In genomic region chr7:64035388-64035787, GRCh38 we compare ENCODE assay signal across 33 cellular contexts. TPM values are rescaled to one million over a fixed set of nuclear protein-coding genes. Genes with fewer than 3 reads are reported as not detected.
"Had no signal": no experiment of that assay in that cellular context is flagged by ENCODE, and none has a peak within 500 bp of the region (broad histone marks: within the 10 kb centered on the region; RNA-seq: fewer than 3 reads in every experiment).

No MANE protein-coding gene starts in this region.

- H3K36me3 ChIP-seq: stomach, suprapubic skin, thoracic aorta, thyroid gland, tibial artery, tibial nerve, transverse colon, upper lobe of left lung, upper lobe of right lung, uterus, vagina had no signal

- H3K4me3 ChIP-seq: stomach, suprapubic skin, thoracic aorta, thyroid gland, tibial artery, tibial nerve, transverse colon, upper lobe of left lung, upper lobe of right lung, uterus, vagina had no signal

- H3K36me3 Mint-ChIP-seq: stimulated activated effector memory CD8-positive, alpha-beta T cell treated with anti-CD3 and anti-CD28 coated beads, Interleukin-12 subunit alpha, Interleukin-12 subunit beta, amount 100 ng/mL, for 72 hours; stimulated activated memory B cell treated with anti-CD40 and anti-IgM and Interleukin-4, amounts not matched to agents 10 μg/mL and 1 μg/mL and 100 μg/mL, for 72 hours; type B pancreatic cell had no signal

- H3K4me1 Mint-ChIP-seq: stimulated activated effector memory CD8-positive, alpha-beta T cell treated with anti-CD3 and anti-CD28 coated beads, Interleukin-12 subunit alpha, Interleukin-12 subunit beta, amount 100 ng/mL, for 72 hours; stimulated activated memory B cell treated with anti-CD40 and anti-IgM and Interleukin-4, amounts not matched to agents 10 μg/mL and 1 μg/mL and 100 μg/mL, for 72 hours; stimulated activated naive CD8-positive, alpha-beta T cell treated with anti-CD3 and anti-CD28 coated beads, Interleukin-15, amount 100 ng/mL, for 72 hours had no signal

- DNase-seq: stimulated activated CD4-positive, alpha-beta T cell treated with anti-CD3 and anti-CD28 coated beads, Interleukin-2, amount 100 ng/mL, for 24 hours; stimulated activated CD4-positive, alpha-beta T cell treated with anti-CD3 and anti-CD28 coated beads, Interleukin-2, amount 100 ng/mL, for 48 hours; stimulated activated CD4-positive, alpha-beta T cell treated with anti-CD3 and anti-CD28 coated beads, Interleukin-4, amount 100 ng/mL, for 1 hour; stimulated activated CD4-positive, alpha-beta T cell treated with anti-CD3 and anti-CD28 coated beads, Interleukin-4, amount 100 ng/mL, for 24 hours; stimulated activated CD4-positive, alpha-beta T cell treated with anti-CD3 and anti-CD28 coated beads, Interleukin-4, amount 100 ng/mL, for 4 hours; stimulated activated CD8-positive, alpha-beta memory T cell treated with anti-CD3 and anti-CD28 coated beads, Interleukin-4, amount 100 ng/mL, for 48 hours; stimulated activated naive CD4-positive, alpha-beta T cell; stimulated activated naive CD4-positive, alpha-beta T cell treated with Interleukin-2 at 50 U/mL for 16 hours; stimulated activated naive CD8-positive, alpha-beta T cell treated with anti-CD3 and anti-CD28 coated beads, Interleukin-15, amount 100 ng/mL, for 72 hours; stimulated activated naive CD8-positive, alpha-beta T cell treated with anti-CD3 and anti-CD28 coated beads, Interleukin-15, Interleukin-2, amounts not matched to agents 100 U/mL and 50 U/mL, for 24 hours; stomach; substantia nigra; thyroid gland; tibial artery; transverse colon; trophoblast cell; upper lobe of left lung; upper lobe of right lung; uterus had no signal

- H3K4me1 ChIP-seq: stomach, suprapubic skin, thyroid gland, tibial artery, tibial nerve, transverse colon, upper lobe of left lung, upper lobe of right lung, uterus, vagina had no signal

- ATAC-seq: stimulated activated effector memory CD8-positive, alpha-beta T cell treated with anti-CD3 and anti-CD28 coated beads, Interleukin-12 subunit alpha, Interleukin-12 subunit beta, amount 100 ng/mL, for 72 hours; stimulated activated memory B cell treated with anti-CD40 and anti-IgM and Interleukin-4, amounts not matched to agents 10 μg/mL and 1 μg/mL and 100 μg/mL, for 72 hours; stimulated activated naive CD8-positive, alpha-beta T cell treated with anti-CD3 and anti-CD28 coated beads, Interleukin-15, amount 100 ng/mL, for 72 hours; stimulated activated naive CD8-positive, alpha-beta T cell treated with anti-CD3 and anti-CD28 coated beads, Interleukin-15, Interleukin-2, amounts not matched to agents 100 U/mL and 50 U/mL, for 24 hours; upper lobe of right lung had no signal

- H3K4me3 Mint-ChIP-seq: stimulated activated effector memory CD8-positive, alpha-beta T cell treated with anti-CD3 and anti-CD28 coated beads, Interleukin-12 subunit alpha, Interleukin-12 subunit beta, amount 100 ng/mL, for 72 hours; stimulated activated memory B cell treated with anti-CD40 and anti-IgM and Interleukin-4, amounts not matched to agents 10 μg/mL and 1 μg/mL and 100 μg/mL, for 72 hours; stimulated activated naive CD8-positive, alpha-beta T cell treated with anti-CD3 and anti-CD28 coated beads, Interleukin-15, amount 100 ng/mL, for 72 hours; stimulated activated naive CD8-positive, alpha-beta T cell treated with anti-CD3 and anti-CD28 coated beads, Interleukin-15, Interleukin-2, amounts not matched to agents 100 ng/mL and 50 ng/mL, for 24 hours; type B pancreatic cell had no signal

- H3K27me3 Mint-ChIP-seq: stimulated activated memory B cell treated with anti-CD40 and anti-IgM and Interleukin-4, amounts not matched to agents 10 μg/mL and 1 μg/mL and 100 μg/mL, for 72 hours; stimulated activated naive CD8-positive, alpha-beta T cell treated with anti-CD3 and anti-CD28 coated beads, Interleukin-15, Interleukin-2, amounts not matched to agents 100 ng/mL and 50 ng/mL, for 24 hours; type B pancreatic cell had no signal

- H3K27ac ChIP-seq: stomach, suprapubic skin, thoracic aorta, thyroid gland, tibial artery, tibial nerve, transverse colon, upper lobe of left lung, upper lobe of right lung, uterus, vagina had no signal

- H3K9me3 ChIP-seq: thyroid gland, uterus had no signal

- H3K27ac Mint-ChIP-seq: stimulated activated effector memory CD8-positive, alpha-beta T cell treated with anti-CD3 and anti-CD28 coated beads, Interleukin-12 subunit alpha, Interleukin-12 subunit beta, amount 100 ng/mL, for 72 hours; stimulated activated memory B cell treated with anti-CD40 and anti-IgM and Interleukin-4, amounts not matched to agents 10 μg/mL and 1 μg/mL and 100 μg/mL, for 72 hours; stimulated activated naive CD8-positive, alpha-beta T cell treated with anti-CD3 and anti-CD28 coated beads, Interleukin-15, amount 100 ng/mL, for 72 hours; stimulated activated naive CD8-positive, alpha-beta T cell treated with anti-CD3 and anti-CD28 coated beads, Interleukin-15, Interleukin-2, amounts not matched to agents 100 ng/mL and 50 ng/mL, for 24 hours; type B pancreatic cell had no signal

- FAIRE-seq: urothelium cell line had no signal

- H3K27me3 ChIP-seq: thyroid gland, tibial nerve, transverse colon, upper lobe of left lung, upper lobe of right lung, uterus, vagina had no signal

RNA-seq across cellular contexts. Expression of gene ZNF727, which starts 9.8 kb away (rescaled TPM):
- polyA plus RNA-seq: stomach had no signal

RNA-seq across cellular contexts. Expression of gene ZNF722, which starts 36.7 kb away (rescaled TPM):
- total RNA-seq: stomach, subcutaneous adipose tissue, suprapubic skin, temporal lobe, thoracic aorta, thyroid gland, tibial nerve, transverse colon, upper lobe of left lung, upper lobe of right lung, ureter, urinary bladder, vagina had no signal
- polyA plus RNA-seq: stomach, thymus, urinary bladder had no signal
